8 cellular contexts compared by ENCODE assay signal in the genomic region with DNA sequence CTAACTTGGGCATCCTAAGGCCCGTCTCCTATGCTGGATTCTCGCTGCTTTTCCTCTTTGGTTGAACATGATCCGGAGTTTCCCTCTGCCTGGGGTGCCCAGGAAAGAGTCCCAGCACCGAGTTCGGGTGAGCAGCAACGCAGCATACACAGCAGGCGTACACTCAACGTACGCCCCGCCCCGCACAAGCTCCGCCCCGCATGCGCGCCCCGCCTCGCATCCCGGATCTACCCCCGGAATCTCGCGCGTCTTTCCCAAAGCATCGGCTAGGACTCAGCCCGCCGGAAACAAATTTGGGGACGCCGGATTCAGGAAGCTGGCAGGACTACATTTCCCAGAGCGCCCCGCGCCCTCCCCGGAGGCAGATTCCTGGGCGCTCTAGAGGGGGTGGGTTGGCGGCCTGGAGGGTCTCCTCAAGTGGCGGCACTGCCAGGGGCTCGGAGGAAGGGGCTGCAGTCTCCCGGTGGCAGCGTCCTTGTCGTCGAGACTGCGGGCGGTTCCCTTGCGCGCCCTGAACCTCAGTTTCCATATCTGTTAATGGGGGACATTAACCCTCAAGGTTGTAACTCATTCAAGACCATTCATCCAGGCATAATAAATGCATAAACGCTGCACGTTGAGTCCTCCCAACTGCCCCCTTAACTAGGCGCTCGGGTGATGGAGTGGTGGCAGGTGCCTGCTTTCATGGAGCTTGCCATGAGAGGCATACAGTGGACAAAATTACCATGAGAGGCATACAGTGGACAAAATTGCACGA. TPM values are rescaled to one million over a fixed set of nuclear protein-coding genes. Genes with fewer than 3 reads are reported as not detected.
DNase-seq lines count a peak whose midpoint lies in the region; ATAC-seq and TF ChIP-seq lines count a peak whose summit lies in the region.

No MANE protein-coding gene starts in this region.

- peak; percentile 95 to 96 for DNase-seq in Caco-2
- peak; percentile 90 for DNase-seq in activated T-cell treated with anti-CD3 and anti-CD28 coated beads for 48 hours (ENCODE audit: low read depth)
- peak; percentile 50 for DNase-seq in epithelial cell of proximal tubule (ENCODE audit: low read depth)
- DNase-seq in mucosa of descending colon = peak; percentile 98 to 99 (median 99)
- DNase-seq in stimulated activated CD8-positive, alpha-beta memory T cell treated with anti-CD3 and anti-CD28 coated beads, Interleukin-2, amount 100 ng/mL, for 48 hours (ENCODE audit: low read depth in 2 of 2) = peak; percentile 82 to 93

- peaks cover 9% of the 10 kb centered on the region for H3K36me3 Mint-ChIP-seq in Caco-2 (ENCODE audit: insufficient read depth, unreplicated experiment)

- H3K9ac ChIP-seq in HUES48 (ENCODE audit: low read depth, low read length) = no peak overlapping the region
- peak overlapping the region; percentile 70 for H3K9ac ChIP-seq in OCI-LY3 (ENCODE audit: low read length)

- peak overlapping the region; percentile 71 for H3K27ac Mint-ChIP-seq in Caco-2 (ENCODE audit: unreplicated experiment)

- H3K27ac ChIP-seq in HUES48 (ENCODE audit: low read depth, low read length) (peak overlapping the region; percentile 67), OCI-LY3 (ENCODE audit: low read length) (peak overlapping the region; percentile 25)

- peak overlapping the region; percentile 86 for H3K4me2 ChIP-seq in OCI-LY3 (ENCODE audit: low read length)

- H3K4me1 ChIP-seq in Caco-2 = peaks cover 10% of the 10 kb centered on the region; the same call in 1 of the 2 replicates
- H3K4me1 ChIP-seq in HUES48 (ENCODE audit: control insufficient read depth, insufficient read depth, low read length) = peaks cover 3% of the 10 kb centered on the region
- H3K4me1 ChIP-seq in OCI-LY3 (ENCODE audit: low read length) = peaks cover 10% of the 10 kb centered on the region
- peaks cover 21% of the 10 kb centered on the region for H3K4me1 ChIP-seq in mucosa of descending colon (ENCODE audit: low read depth)

- intact Hi-C loops in Caco-2 (cut with micrococcal nuclease; ENCODE audit: unreplicated experiment) (loop anchor here (1.0 to 2.0 kb wide), 4 partner anchors 20 to 188 kb away; partner anchors contain the start of genes ANKS3, DNAAF8, ROGDI and SEPTIN12), mucosa of descending colon (cut with DNase I, micrococcal nuclease) (no loop called here)

- peak overlapping the region; percentile 73 for H2AFZ ChIP-seq in OCI-LY3 (ENCODE audit: low read depth, low read length)

- BruUV-seq in Caco-2 (replicated peaks; lab: Mats Ljungman, UMichigan) = no TSS peak

- POLR2A ChIA-PET in Caco-2 (lab: Charles Lee) = interaction anchor here (0.7 to 1.7 kb wide), 5 partner anchors 20 to 294 kb away, joined by 3 to 20 read pairs (median 6); partner anchors contain the start of genes ANKS3, DNAAF8, NMRAL1 and SEPTIN12

- H4K20me1 ChIP-seq in OCI-LY3 (ENCODE audit: insufficient read depth, low read length) = no peaks in the 10 kb centered on the region

- CTCF ChIA-PET in Caco-2 (lab: Charles Lee) = interaction anchor here (0.6 to 2.1 kb wide), 2 partner anchors 34 to 169 kb away, joined by 3 to 7 read pairs; partner anchors contain the start of genes ANKS3 and DNAAF8

- H3K9me3 ChIP-seq in Caco-2 (no peaks in the 10 kb centered on the region), HUES48 (ENCODE audit: control insufficient read depth, insufficient read depth, low read length) (no peaks in the 10 kb centered on the region), OCI-LY3 (ENCODE audit: insufficient read depth, low read length) (no peaks in the 10 kb centered on the region), mucosa of descending colon (no peaks in the 10 kb centered on the region)

- no peaks in the 10 kb centered on the region for H3K27me3 ChIP-seq in Caco-2 (replicated peaks; ENCODE audit: control insufficient read depth, insufficient read depth, low read length)
- no peaks in the 10 kb centered on the region for H3K27me3 ChIP-seq in HUES48 (ENCODE audit: control insufficient read depth, insufficient read depth, low read length)
- H3K27me3 ChIP-seq in OCI-LY3 (ENCODE audit: low read depth, low read length) = no peaks in the 10 kb centered on the region

- H3K4me3 ChIP-seq in Caco-2 (ENCODE audit: low read depth, low read length) (peak overlapping the region; percentile 66), HUES48 (ENCODE audit: low read depth, low read length) (peak overlapping the region; percentile 68), OCI-LY3 (ENCODE audit: low read length) (peak overlapping the region; percentile 81), epithelial cell of proximal tubule (ENCODE audit: low read depth, low read length) (peak overlapping the region; percentile 80), mucosa of descending colon (peak overlapping the region; percentile 18)

- H3K27me3 Mint-ChIP-seq in Caco-2 (ENCODE audit: insufficient read depth, unreplicated experiment) = no peaks in the 10 kb centered on the region

- H3K36me3 ChIP-seq in Caco-2 (ENCODE audit: control insufficient read depth, insufficient read depth, low read length) (no peaks in the 10 kb centered on the region), HUES48 (ENCODE audit: control insufficient read depth, insufficient read depth, low read length) (peaks cover 17% of the 10 kb centered on the region), OCI-LY3 (replicated peaks; ENCODE audit: low read depth, low read length) (peaks cover 3% of the 10 kb centered on the region), mucosa of descending colon (ENCODE audit: low read depth) (no peaks in the 10 kb centered on the region)

- no peak for TF ChIP-seq CTCF in Caco-2 (IDR thresholded peaks at IDR 0.05; ENCODE audit: insufficient read depth in 1 of 2, low read depth in 1 of 2, low read length in 1 of 2, severe bottlenecking in 1 of 2, unreplicated experiment in 1 of 2)
- no peak for TF ChIP-seq CTCF in OCI-LY3 (IDR thresholded peaks at IDR 0.05; ENCODE audit: low read depth, low read length)
- no peak for TF ChIP-seq CTCF in epithelial cell of proximal tubule (conservative IDR thresholded peaks at IDR 0.05; ENCODE audit: low read depth, low read length)
- no peak for TF ChIP-seq CTCF in mucosa of descending colon (IDR thresholded peaks at IDR 0.05)

- H3K4me1 Mint-ChIP-seq in Caco-2 (ENCODE audit: low read depth, unreplicated experiment) = peaks cover 12% of the 10 kb centered on the region

- peaks cover 16% of the 10 kb centered on the region for H3K79me2 ChIP-seq in OCI-LY3 (ENCODE audit: low read length)

- no peaks in the 10 kb centered on the region for H3K9me3 Mint-ChIP-seq in Caco-2 (ENCODE audit: unreplicated experiment)

- ATAC-seq in GM21381 (IDR thresholded peaks at IDR 0.05; ENCODE audit: unreplicated experiment) (peak; percentile 54), mucosa of descending colon (peak; percentile 92)

- peak overlapping the region; percentile 77 for H3K4me3 Mint-ChIP-seq in Caco-2 (ENCODE audit: unreplicated experiment)

RNA-seq across cellular contexts. Expression of gene ZNF500, which starts 1.8 kb away (rescaled TPM):
- total RNA-seq in Caco-2 (2022) = 12.9 and 13.3 TPM in 2 replicates
- total RNA-seq in epithelial cell of proximal tubule = 6.9 and 7.6 TPM in 2 replicates
- 10 to 100 TPM; 11.0 to 22.9 (median 18.8) TPM for total RNA-seq in mucosa of descending colon

RNA-seq across cellular contexts. Expression of gene SEPTIN12, which starts 19.4 kb away (rescaled TPM):
- total RNA-seq in Caco-2 (2022) (not detected in 2 replicates), epithelial cell of proximal tubule (not detected in 2 replicates), mucosa of descending colon (1 to 10 TPM in 1 of 3 donors, not detected in 2; 1.1 TPM)

RNA-seq across cellular contexts. Expression of gene SMIM22, which starts 26.4 kb away (rescaled TPM):
- total RNA-seq in Caco-2 (2022) (not detected in 2 replicates), epithelial cell of proximal tubule (0.98 and 12.2 TPM in 2 replicates), mucosa of descending colon (100 to 1,000 TPM; 208 to 573 (median 395) TPM)

RNA-seq across cellular contexts. Expression of gene ROGDI, which starts 33.7 kb away (rescaled TPM):
- total RNA-seq in Caco-2 (2022) (18.2 and 19.0 TPM in 2 replicates), epithelial cell of proximal tubule (18.8 and 39.6 TPM in 2 replicates), mucosa of descending colon (10 to 100 TPM; 18.5 to 40.6 (median 31.7) TPM)

RNA-seq across cellular contexts. Expression of gene DNAAF8, which starts 34.4 kb away (rescaled TPM):
- total RNA-seq in Caco-2 (2022) = 0.54 TPM in 1 of 2 replicates, not detected in the other
- total RNA-seq in epithelial cell of proximal tubule = 2.0 TPM in 1 of 2 replicates, not detected in the other
- 1 to 10 TPM in 1 of 3 donors, under 1 TPM in 2; 0.22 to 1.8 (median 0.98) TPM for total RNA-seq in mucosa of descending colon

Comparison
In these comparisons a context has a peak if more than half of its experiments do, and no peak if none do; other contexts are left out.
1. Peak in every context shown above with its lines: DNase-seq, ATAC-seq, H3K4me3 ChIP-seq and H3K27ac ChIP-seq.
2. H3K4me3 ChIP-seq: peak in every context shown above with its lines; median percentile 81 in OCI-LY3; 80 in epithelial cell of proximal tubule; 68 in HUES48; 66 in Caco-2; 18 in mucosa of descending colon.
3. RNA of gene SMIM22, which starts 26.4 kb away (total RNA-seq): 208 to 573 TPM in mucosa of descending colon; 0.98 to 12.2 TPM in epithelial cell of proximal tubule and not detected in Caco-2; every median in the first group is over 10 times any median in the second.